In the genomic region with DNA sequence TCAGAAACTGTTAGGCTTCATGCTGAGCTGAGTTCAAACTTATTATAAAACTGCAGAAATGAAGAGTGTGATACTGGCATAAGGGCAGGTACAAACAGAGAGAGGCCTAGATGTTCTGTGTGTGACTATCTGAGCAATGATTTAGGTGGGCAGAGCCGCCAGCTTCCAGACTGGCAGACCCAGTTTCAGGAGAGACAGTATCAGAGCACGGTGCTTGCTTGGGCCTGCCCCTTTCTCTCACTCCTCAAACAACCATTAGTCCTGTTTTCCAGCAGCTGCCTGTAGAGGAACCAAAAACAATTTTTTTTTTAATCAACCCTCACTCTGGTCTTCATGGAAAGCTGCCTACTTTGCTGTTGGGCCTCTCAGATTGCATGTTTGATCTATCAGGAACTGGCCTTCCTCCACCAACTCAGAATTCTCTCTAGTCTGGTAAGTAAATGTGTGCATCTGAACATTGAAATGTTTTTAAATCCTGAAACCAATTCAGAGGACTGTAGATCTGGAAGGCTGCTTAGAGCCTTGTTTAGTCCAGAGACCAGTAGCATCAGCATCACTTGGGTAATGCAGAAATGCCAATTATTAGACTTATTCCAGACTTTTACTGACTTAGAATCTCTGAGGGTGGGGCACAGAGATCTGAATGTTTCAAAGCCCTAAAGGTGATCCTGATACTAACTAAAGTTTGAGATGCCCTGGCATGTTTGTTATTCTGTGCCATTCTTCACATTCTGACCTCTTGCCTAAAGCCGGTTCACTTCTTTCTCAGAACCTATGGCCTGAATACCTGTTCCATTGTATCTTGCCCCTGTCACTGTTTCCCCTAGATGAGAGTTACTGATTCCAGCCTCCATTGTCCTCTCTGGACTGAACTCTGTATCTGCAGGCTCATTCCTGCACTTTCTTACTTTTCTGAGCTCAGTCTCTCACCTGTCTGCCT, we compare ENCODE assay signal across 21 cellular contexts. TPM values are rescaled to one million over a fixed set of nuclear protein-coding genes. Genes with fewer than 3 reads are reported as not detected.
A peak's percentile ranks its signal among the peaks of the same experiment; 100 is the strongest.
DNase-seq lines count a peak whose midpoint lies in the region; ATAC-seq, FAIRE-seq and TF ChIP-seq lines count a peak whose summit lies in the region.
"Had no signal": no experiment of that assay in that cellular context is flagged by ENCODE, and none has a peak within 500 bp of the region (broad histone marks: within the 10 kb centered on the region; RNA-seq: fewer than 3 reads in every experiment).

No MANE protein-coding gene starts in this region.

- no peak for TF ChIP-seq RAD21 in A549 (conservative IDR thresholded peaks at IDR 0.05 in 1 of 2, IDR thresholded peaks at IDR 0.05 in 1 of 2)

- no peaks in the 10 kb centered on the region for H3K36me3 ChIP-seq in bronchial epithelial cell (ENCODE audit: control insufficient read depth, insufficient read depth, low read length)
- H3K36me3 ChIP-seq: right lobe of liver had no signal

- no peaks in the 10 kb centered on the region for H3K27me3 Mint-ChIP-seq in mesothelial cell of epicardium (ENCODE audit: low read depth)
- H3K27me3 Mint-ChIP-seq in activated CD4-positive, alpha-beta T cell treated with anti-CD3 and anti-CD28 coated beads, Interleukin-2, amount 10 ng/mL, durations not matched to agents 24 days and 14 days: peaks cover 30% of the 10 kb centered on the region

- CTCF ChIA-PET in A549 (lab: Yijun Ruan, JAX): interaction anchor here (0.8 to 1.8 kb wide), 3 partner anchors 9 to 358 kb away, joined by 4 to 6 read pairs (median 4); no protein-coding TSS in a partner anchor

- ATAC-seq in A549: peak; percentile 27 to 28; a peak in 3 of 6 replicates
- ATAC-seq: activated CD4-positive, alpha-beta T cell treated with anti-CD3 and anti-CD28 coated beads for 36 hours; activated naive CD4-positive, alpha-beta T cell treated with anti-CD3 and anti-CD28 coated beads, Interleukin-2, amount 50 U/mL, for 72 hours; activated T-cell treated with anti-CD3 and anti-CD28 coated beads, Interleukin-2, amount 50 U/mL, for 72 hours; GM12878 had no signal

- no peaks in the 10 kb centered on the region for H3K9me3 ChIP-seq in A549
- H3K9me3 ChIP-seq: right lobe of liver had no signal

- H3K9me3 Mint-ChIP-seq in mesothelial cell of epicardium: no peaks in the 10 kb centered on the region
- H3K9me3 Mint-ChIP-seq in activated CD4-positive, alpha-beta T cell treated with anti-CD3 and anti-CD28 coated beads, Interleukin-2, amount 10 ng/mL, durations not matched to agents 24 days and 14 days: no peaks in the 10 kb centered on the region
- H3K9me3 Mint-ChIP-seq: activated naive CD4-positive, alpha-beta T cell treated with anti-CD3 and anti-CD28 coated beads, Interleukin-2, amount 50 U/mL, for 72 hours; activated T-cell treated with anti-CD3 and anti-CD28 coated beads, Interleukin-2, amount 50 U/mL, for 72 hours; H9 had no signal

- H3K4me3 ChIP-seq in A549 (no peak overlapping the region), bronchial epithelial cell (ENCODE audit: low read depth, low read length) (no peak overlapping the region)
- H3K4me3 ChIP-seq: coronary artery, GM12878, hepatocyte, right lobe of liver had no signal

- H3K4me1 Mint-ChIP-seq in mesothelial cell of epicardium: peaks cover 28% of the 10 kb centered on the region
- H3K4me1 Mint-ChIP-seq in activated CD4-positive, alpha-beta T cell treated with anti-CD3 and anti-CD28 coated beads, Interleukin-2, amount 10 ng/mL, durations not matched to agents 24 days and 14 days: no peaks in the 10 kb centered on the region

- no peak for TF ChIP-seq EP300 in A549 (IDR thresholded peaks at IDR 0.05)

- TF ChIP-seq POLR2A in A549 (IDR thresholded peaks at IDR 0.05; ENCODE audit: low read length) (no peak), H54 (IDR thresholded peaks at IDR 0.05; ENCODE audit: low read depth, low read length) (no peak)

- no peak overlapping the region for H3K4me3 Mint-ChIP-seq in mesothelial cell of epicardium
- H3K4me3 Mint-ChIP-seq in activated CD4-positive, alpha-beta T cell treated with anti-CD3 and anti-CD28 coated beads, Interleukin-2, amount 10 ng/mL, durations not matched to agents 24 days and 14 days: no peak overlapping the region
- H3K4me3 Mint-ChIP-seq: activated CD4-positive, alpha-beta T cell treated with anti-CD3 and anti-CD28 coated beads for 36 hours; activated T-cell treated with anti-CD3 and anti-CD28 coated beads, Interleukin-2, amount 50 U/mL, for 72 hours; H9 had no signal

- no peak for DNase-seq in A549 (ENCODE audit: low read depth in 1 of 2, low spot score in 1 of 2)
- no peak for DNase-seq in H54 (ENCODE audit: insufficient read length, low spot score)
- DNase-seq in bronchial epithelial cell (ENCODE audit: low read depth): peak; percentile 75
- no peak for DNase-seq in mesothelial cell of epicardium (ENCODE audit: low spot score in 2 of 2, unreplicated experiment in 2 of 2)
- no peak for DNase-seq in HCEC 1CT
- DNase-seq in activated CD4-positive, alpha-beta T cell treated with anti-CD3 and anti-CD28 coated beads, Interleukin-2, amount 10 ng/mL, durations not matched to agents 24 days and 14 days: no peak
- no peak for DNase-seq in RKO (ENCODE audit: low spot score)
- DNase-seq in NCI-H2029 (lab: John Stamatoyannopoulos, UW): no peak
- DNase-seq: activated CD4-positive, alpha-beta T cell treated with anti-CD3 and anti-CD28 coated beads for 36 hours; activated T-cell treated with anti-CD3 and anti-CD28 coated beads, Interleukin-2, amount 50 U/mL, for 72 hours; DMS53; GF-D8; H9; NCI-H187; right lobe of liver had no signal

- intact Hi-C loops in activated CD4-positive, alpha-beta T cell treated with anti-CD3 and anti-CD28 coated beads, Interleukin-2, amount 10 ng/mL, durations not matched to agents 24 days and 14 days (cut with micrococcal nuclease): no loop called here

- peaks cover 24% of the 10 kb centered on the region for H3K4me1 ChIP-seq in A549
- H3K4me1 ChIP-seq: right lobe of liver had no signal

- peak overlapping the region; percentile 11 to 68; a peak in 3 of 6 replicates for H3K27ac ChIP-seq in A549
- H3K27ac ChIP-seq: coronary artery, hepatocyte, KMS-11, right lobe of liver had no signal

- TF ChIP-seq CTCF in A549 (IDR thresholded peaks at IDR 0.05) (no peak), bronchial epithelial cell (IDR thresholded peaks at IDR 0.05; ENCODE audit: insufficient read depth, low read length, severe bottlenecking) (no peak), mesothelial cell of epicardium (IDR thresholded peaks at IDR 0.05; ENCODE audit: unreplicated experiment) (no peak)

- H3K27me3 ChIP-seq in bronchial epithelial cell (ENCODE audit: control insufficient read depth, insufficient read depth, low read length): no peaks in the 10 kb centered on the region
- H3K27me3 ChIP-seq: hepatocyte, right lobe of liver had no signal

- no peaks in the 10 kb centered on the region for H3K36me3 Mint-ChIP-seq in mesothelial cell of epicardium
- no peaks in the 10 kb centered on the region for H3K36me3 Mint-ChIP-seq in activated CD4-positive, alpha-beta T cell treated with anti-CD3 and anti-CD28 coated beads, Interleukin-2, amount 10 ng/mL, durations not matched to agents 24 days and 14 days (ENCODE audit: low read depth)
- H3K36me3 Mint-ChIP-seq: activated naive CD4-positive, alpha-beta T cell treated with anti-CD3 and anti-CD28 coated beads, Interleukin-2, amount 50 U/mL, for 72 hours had no signal

- FAIRE-seq in A549 (lab: Jason Lieb, UNC) (peak; percentile 46), H54 (lab: Jason Lieb, UNC) (peak; percentile 75), bronchial epithelial cell (lab: Jason Lieb, UNC) (no peak)
- FAIRE-seq: GM12878, TTC549 had no signal

- H3K27ac Mint-ChIP-seq in mesothelial cell of epicardium: peak overlapping the region; percentile 93
- H3K27ac Mint-ChIP-seq in activated CD4-positive, alpha-beta T cell treated with anti-CD3 and anti-CD28 coated beads, Interleukin-2, amount 10 ng/mL, durations not matched to agents 24 days and 14 days: no peak overlapping the region
- H3K27ac Mint-ChIP-seq: activated CD4-positive, alpha-beta T cell treated with anti-CD3 and anti-CD28 coated beads for 36 hours; activated naive CD4-positive, alpha-beta T cell treated with anti-CD3 and anti-CD28 coated beads, Interleukin-2, amount 50 U/mL, for 72 hours; activated T-cell treated with anti-CD3 and anti-CD28 coated beads, Interleukin-2, amount 50 U/mL, for 72 hours had no signal

- H3K4me2 ChIP-seq in A549: peak overlapping the region; percentile 52; the same call in 1 of the 3 replicates
- H3K4me2 ChIP-seq: hepatocyte, KMS-11 had no signal

- POLR2A ChIA-PET in A549 (lab: Yijun Ruan, JAX): no interaction called here

- WGBS in A549 (ENCODE audit: missing lambda C conversion rate): 79% methylated on average over 3 of the region's 3 CpGs

TF ChIP-seq in A549, 52 proteins besides CTCF, POLR2A, EP300 and RAD21 (continues in another document):
- TF ChIP-seq JUN (IDR thresholded peaks at IDR 0.05) (no peak), RNF2 (IDR thresholded peaks at IDR 0.05; ENCODE audit: borderline replicate concordance, low read depth) (no peak), MYC (IDR thresholded peaks at IDR 0.05; ENCODE audit: borderline replicate concordance, low read length) (no peak), MAX (IDR thresholded peaks at IDR 0.05) (no peak)
- TF ChIP-seq, protein P1, sequence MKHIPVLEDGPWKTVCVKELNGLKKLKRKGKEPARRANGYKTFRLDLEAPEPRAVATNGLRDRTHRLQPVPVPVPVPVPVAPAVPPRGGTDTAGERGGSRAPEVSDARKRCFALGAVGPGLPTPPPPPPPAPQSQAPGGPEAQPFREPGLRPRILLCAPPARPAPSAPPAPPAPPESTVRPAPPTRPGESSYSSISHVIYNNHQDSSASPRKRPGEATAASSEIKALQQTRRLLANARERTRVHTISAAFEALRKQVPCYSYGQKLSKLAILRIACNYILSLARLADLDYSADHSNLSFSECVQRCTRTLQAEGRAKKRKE (CRISPR knock-in tag; IDR thresholded peaks at IDR 0.05; ENCODE audit: low read depth): no peak

RNA-seq across cellular contexts. Expression of gene CRIM1, which starts 24.9 kb away (rescaled TPM):
- 208 and 275 TPM in 2 replicates for polyA plus RNA-seq in A549 (2011; rRNA removed)
- 133 and 166 TPM in 2 replicates for polyA plus RNA-seq in A549 (2012; cell fraction: cytosol; rRNA removed)
- polyA plus RNA-seq in A549 (2012; cell fraction: nucleus; rRNA removed): 215 and 283 TPM in 2 replicates
- 127 to 135 TPM (median 130 TPM) in 3 replicates for polyA plus RNA-seq in A549 (2017; fragmentation: RNase III; extraction: RNeasy Plus Mini Kit Qiagen cat#74134 plus additional on column Dnase treatment)
- polyA minus RNA-seq in A549 (2011; rRNA and poly(A)+ RNA removed): 997 and 1,171 TPM in 2 replicates
- total RNA-seq in bronchial epithelial cell: 35.3 and 45.7 TPM in 2 replicates
- 58.3 to 69.7 TPM (median 61.8 TPM) in 3 replicates for total RNA-seq in mesothelial cell of epicardium
- total RNA-seq in activated CD4-positive, alpha-beta T cell treated with anti-CD3 and anti-CD28 coated beads, Interleukin-2, amount 10 ng/mL, durations not matched to agents 24 days and 14 days: 16.8 and 19.0 TPM in 2 replicates
